Comparison of ENCODE assay signal across 19 cellular contexts in the genomic region with DNA sequence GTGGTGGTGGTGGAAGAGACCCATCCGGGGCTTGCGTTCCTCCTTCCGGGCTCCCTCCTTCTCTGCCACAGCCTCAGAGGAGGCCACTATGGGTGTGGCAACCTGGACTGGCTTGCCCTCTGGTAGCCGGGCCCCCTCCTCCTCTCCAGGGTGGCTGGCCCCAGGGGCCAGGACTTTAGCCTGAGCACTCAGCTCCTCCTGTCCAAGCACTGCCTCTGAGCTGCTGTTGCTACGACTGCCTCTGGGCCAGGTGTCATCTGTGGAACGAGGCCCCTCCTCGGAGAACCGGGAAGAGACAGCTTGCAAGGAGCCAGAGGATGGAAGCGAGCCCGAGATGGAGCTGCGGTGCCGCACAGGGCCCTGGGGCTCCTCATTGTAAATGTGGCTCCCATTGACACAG. TPM values are rescaled to one million over a fixed set of nuclear protein-coding genes. Genes with fewer than 3 reads are reported as not detected.
DNase-seq lines count a peak whose midpoint lies in the region; ATAC-seq and TF ChIP-seq lines count a peak whose summit lies in the region.
"Had no signal": no experiment of that assay in that cellular context is flagged by ENCODE, and none has a peak within 500 bp of the region (broad histone marks: within the 10 kb centered on the region; RNA-seq: fewer than 3 reads in every experiment).

No MANE protein-coding gene starts in this region.

- H3K27ac ChIP-seq in AG04450 (ENCODE audit: low read depth, low read length) = peak overlapping the region; percentile 96
- H3K27ac ChIP-seq in RWPE2 (ENCODE audit: poor library complexity, severe bottlenecking) = peak overlapping the region; percentile 78
- peak overlapping the region; percentile 89 for H3K27ac ChIP-seq in hepatocyte
- peak overlapping the region; percentile 94 for H3K27ac ChIP-seq in parathyroid adenoma
- no peak overlapping the region for H3K27ac ChIP-seq in GM23338 (ENCODE audit: low read depth)
- H3K27ac ChIP-seq in psoas muscle = no peak overlapping the region
- H3K27ac ChIP-seq: KMS-11 had no signal

- H3K4me1 ChIP-seq in RWPE2 (ENCODE audit: insufficient read depth, poor library complexity, severe bottlenecking) (peaks cover 12% of the 10 kb centered on the region), hepatocyte (ENCODE audit: insufficient read depth) (peaks cover 56% of the 10 kb centered on the region), parathyroid adenoma (peaks cover 93% of the 10 kb centered on the region), GM23338 (ENCODE audit: insufficient read depth) (no peaks in the 10 kb centered on the region), psoas muscle (peaks cover 3% of the 10 kb centered on the region)

- peaks cover 22% of the 10 kb centered on the region for H4K20me1 ChIP-seq in hepatocyte (ENCODE audit: insufficient read depth, poor library complexity, severe bottlenecking)
- peaks cover 3% of the 10 kb centered on the region for H4K20me1 ChIP-seq in GM23338 (replicated peaks; ENCODE audit: insufficient read depth)

- POLR2A ChIA-PET in AG04450 (lab: Yijun Ruan, JAX) = no interaction called here

- H3K27me3 Mint-ChIP-seq in GM23338 (ENCODE audit: insufficient read depth, low read depth, poor library complexity) = peaks cover 10% of the 10 kb centered on the region

- 92% methylated on average over 12 of the region's 12 CpGs for WGBS in hepatocyte (ENCODE audit: low lambda C conversion rate, missing lambda C conversion rate)
- WGBS in psoas muscle, 3 donors = 89 to 94% (median 93%) methylated on average over 12 of the region's 12 CpGs

- H3K36me3 ChIP-seq in RWPE2 (ENCODE audit: low read depth) (peaks cover 29% of the 10 kb centered on the region), hepatocyte (replicated peaks; ENCODE audit: insufficient read depth, low read depth) (no peaks in the 10 kb centered on the region), parathyroid adenoma (ENCODE audit: control insufficient read depth, insufficient read depth, low read length) (no peaks in the 10 kb centered on the region), GM23338 (ENCODE audit: insufficient read depth) (no peaks in the 10 kb centered on the region), psoas muscle (ENCODE audit: insufficient read depth in 1 of 2, low read depth in 1 of 2) (peaks cover 0 to 31% of the 10 kb centered on the region in 2 donors), MG63 (peaks cover 39% of the 10 kb centered on the region)

- ATAC-seq in RWPE2 (ENCODE audit: low read depth) = no peak
- no peak for ATAC-seq in GM23338
- ATAC-seq in psoas muscle = no peak

- no peak overlapping the region for H3K9ac ChIP-seq in parathyroid adenoma
- H3K9ac ChIP-seq: KMS-11 had no signal

- no peak overlapping the region for H3K27ac Mint-ChIP-seq in GM23338
- H3K27ac Mint-ChIP-seq: B cell had no signal

- H3K4me2 ChIP-seq in hepatocyte = peak overlapping the region; percentile 48
- no peak overlapping the region for H3K4me2 ChIP-seq in parathyroid adenoma (ENCODE audit: low read length)
- H3K4me2 ChIP-seq in GM23338 = no peak overlapping the region
- H3K4me2 ChIP-seq: KMS-11 had no signal

- H3K9me3 Mint-ChIP-seq in GM23338 = no peaks in the 10 kb centered on the region

- intact Hi-C loops in psoas muscle (cut with DNase I) = loop anchor here in 1 of 2 donors (5.0 kb wide), 1 partner anchor 91 kb away; no protein-coding TSS in a partner anchor

- H3K9me2 ChIP-seq in hepatocyte (replicated peaks; ENCODE audit: insufficient read depth) (no peaks in the 10 kb centered on the region), GM23338 (ENCODE audit: insufficient read depth) (no peaks in the 10 kb centered on the region)

- peaks cover 17% of the 10 kb centered on the region for H3K4me1 Mint-ChIP-seq in GM23338
- H3K4me1 Mint-ChIP-seq: B cell had no signal

- H3K4me3 Mint-ChIP-seq in GM23338 = no peak overlapping the region
- H3K4me3 Mint-ChIP-seq: B cell had no signal

- CTCF ChIA-PET in AG04450 (lab: Charles Lee) = interaction anchor here (1.3 to 10.5 kb wide), 3 partner anchors 72 to 195 kb away, joined by 5 to 240 read pairs (median 14); no protein-coding TSS in a partner anchor

- H3K4me3 ChIP-seq in AG04450 (ENCODE audit: low read depth, low read length) = no peak overlapping the region
- no peak overlapping the region for H3K4me3 ChIP-seq in RWPE2 (ENCODE audit: severe bottlenecking)
- no peak overlapping the region for H3K4me3 ChIP-seq in hepatocyte
- no peak overlapping the region for H3K4me3 ChIP-seq in parathyroid adenoma (ENCODE audit: low read depth, low read length)
- no peak overlapping the region for H3K4me3 ChIP-seq in GM23338
- H3K4me3 ChIP-seq in psoas muscle = no peak overlapping the region
- no peak overlapping the region for H3K4me3 ChIP-seq in MG63

- H3F3A ChIP-seq in GM23338 (replicated peaks; ENCODE audit: low read depth) = no peaks in the 10 kb centered on the region

- H2AFZ ChIP-seq in hepatocyte = no peak overlapping the region
- H2AFZ ChIP-seq in parathyroid adenoma = no peak overlapping the region
- no peak overlapping the region for H2AFZ ChIP-seq in GM23338

- DNase-seq in AG04450 (ENCODE audit: low read depth, low spot score) (no peak), RWPE2 (ENCODE audit: low spot score) (no peak), hepatocyte (ENCODE audit: low spot score) (no peak), GM23338 (ENCODE audit: low spot score) (no peak), psoas muscle (no peak), MG63 (no peak), medulla oblongata (ENCODE audit: extremely low spot score) (no peak)
- DNase-seq: EL, GF-D8, NCI-H1417, NCI-H1694 treated with DMSO at 0.1 percent for 48 hours, NCI-H2081 treated with DMSO at 0.1 percent for 48 hours, NCI-H2171 treated with DMSO at 0.1 percent for 48 hours, NCI-H526, OCI-M1, Right ventricle myocardium superior had no signal

- H3K9me3 ChIP-seq in AG04450 (ENCODE audit: control insufficient read depth, insufficient read depth, low read length) (no peaks in the 10 kb centered on the region; the same call in 1 of the 2 replicates), RWPE2 (ENCODE audit: severe bottlenecking) (no peaks in the 10 kb centered on the region), hepatocyte (ENCODE audit: low read depth) (no peaks in the 10 kb centered on the region), parathyroid adenoma (ENCODE audit: control insufficient read depth, low read length) (no peaks in the 10 kb centered on the region), psoas muscle (no peaks in the 10 kb centered on the region), MG63 (no peaks in the 10 kb centered on the region)

- no peaks in the 10 kb centered on the region for H3K27me3 ChIP-seq in AG04450 (ENCODE audit: control insufficient read depth, insufficient read depth, low read length)
- H3K27me3 ChIP-seq in RWPE2 (ENCODE audit: insufficient read depth, poor library complexity, severe bottlenecking) = no peaks in the 10 kb centered on the region
- H3K27me3 ChIP-seq in hepatocyte = no peaks in the 10 kb centered on the region
- no peaks in the 10 kb centered on the region for H3K27me3 ChIP-seq in parathyroid adenoma (ENCODE audit: control insufficient read depth, insufficient read depth, low read length)
- H3K27me3 ChIP-seq in GM23338 (ENCODE audit: insufficient read depth) = no peaks in the 10 kb centered on the region
- H3K27me3 ChIP-seq in psoas muscle (ENCODE audit: insufficient read depth in 3 of 3, low read length in 2 of 3) = no peaks in the 10 kb centered on the region
- H3K27me3 ChIP-seq in MG63 = no peaks in the 10 kb centered on the region

- no peak for TF ChIP-seq CTCF in AG04450 (IDR thresholded peaks at IDR 0.05; ENCODE audit: low read depth, low read length)
- no peak for TF ChIP-seq CTCF in RWPE2 (IDR thresholded peaks at IDR 0.05; ENCODE audit: poor library complexity, severe bottlenecking)
- TF ChIP-seq CTCF in hepatocyte (IDR thresholded peaks at IDR 0.05; ENCODE audit: poor library complexity) = no peak
- TF ChIP-seq CTCF in parathyroid adenoma (IDR thresholded peaks at IDR 0.05) = no peak
- TF ChIP-seq CTCF in GM23338 (conservative IDR thresholded peaks at IDR 0.05; ENCODE audit: low read depth in 2 of 2) = no peak
- TF ChIP-seq CTCF in psoas muscle (IDR thresholded peaks at IDR 0.05) = no peak

- no peaks in the 10 kb centered on the region; the same call in 2 of the 3 replicates for H3K36me3 Mint-ChIP-seq in GM23338 (ENCODE audit: low read depth)

- H3K79me2 ChIP-seq in hepatocyte (peaks cover 77% of the 10 kb centered on the region), parathyroid adenoma (peaks cover 94% of the 10 kb centered on the region), GM23338 (replicated peaks; ENCODE audit: insufficient read depth) (0 out of 2 replicates have a peak, but pooled peaks cover 3% of the 10 kb centered on the region)

TF ChIP-seq in GM23338, 12 proteins besides CTCF, POLR2A, EP300 and RAD21 (continues in another document):
- no peak for TF ChIP-seq POLR2AphosphoS5 (IDR thresholded peaks at IDR 0.05; ENCODE audit: low read depth)

RNA-seq across cellular contexts. Expression of a gene that starts 16.7 kb away (rescaled TPM):
- polyA plus RNA-seq in AG04450 (2011; rRNA removed) = 11.8 and 13.7 TPM in 2 replicates
- polyA minus RNA-seq in AG04450 (2011; rRNA and poly(A)+ RNA removed) = 16.3 and 24.6 TPM in 2 replicates
- total RNA-seq in hepatocyte = 25.7 and 34.6 TPM in 2 replicates
- 25.8 and 26.1 TPM in 2 replicates for polyA plus RNA-seq in hepatocyte
- 25.8 and 26.3 TPM in 2 replicates for total RNA-seq in GM23338 (2014; rRNA removed; shearing (Covaris generic))
- polyA plus RNA-seq in GM23338 (2016; fragmentation: Nextera tagmentation; extraction: Ambion mirVana) = 23.6 and 25.4 TPM in 2 replicates
- total RNA-seq in psoas muscle = 10 to 100 TPM in 3 of 4 donors, 1 to 10 TPM in 1; 5.8 to 17.1 (median 12.8) TPM
- polyA plus RNA-seq in psoas muscle = 10 to 100 TPM in 1 of 3 donors, 1 to 10 TPM in 2; 5.1 to 12.7 (median 8.7) TPM
- total RNA-seq in MG63 (2014; rRNA removed; shearing (Covaris generic); ENCODE audit: low replicate concordance) = 2.4 and 6.2 TPM in 2 replicates

RNA-seq across cellular contexts. Expression of a gene that starts 24.5 kb away (rescaled TPM):
- polyA plus RNA-seq in AG04450 (2011; rRNA removed) = 29.6 and 37.5 TPM in 2 replicates
- polyA minus RNA-seq in AG04450 (2011; rRNA and poly(A)+ RNA removed) = 54.0 and 57.0 TPM in 2 replicates
- 33.7 and 34.7 TPM in 2 replicates for total RNA-seq in hepatocyte
- polyA plus RNA-seq in hepatocyte = 31.1 and 33.5 TPM in 2 replicates
- 15.7 and 16.6 TPM in 2 replicates for total RNA-seq in GM23338 (2014; rRNA removed; shearing (Covaris generic))
- polyA plus RNA-seq in GM23338 (2016; fragmentation: Nextera tagmentation; extraction: Ambion mirVana) = 4.3 and 4.4 TPM in 2 replicates
- 10 to 100 TPM; 20.9 to 24.2 (median 23.1) TPM for total RNA-seq in psoas muscle
- 10 to 100 TPM; 13.0 to 24.0 (median 23.9) TPM for polyA plus RNA-seq in psoas muscle
- total RNA-seq in MG63 (2014; rRNA removed; shearing (Covaris generic); ENCODE audit: low replicate concordance) = 25.8 and 43.8 TPM in 2 replicates

Comparison
In these comparisons a context has a peak if more than half of its experiments do, and no peak if none do; other contexts are left out.
1. H3K27ac ChIP-seq: peak in AG04450 (single experiment), RWPE2 (single experiment), hepatocyte (single experiment) and parathyroid adenoma (single experiment); none in GM23338 (single experiment) and psoas muscle (single experiment).